8 cellular contexts compared by ENCODE assay signal in the genomic region with DNA sequence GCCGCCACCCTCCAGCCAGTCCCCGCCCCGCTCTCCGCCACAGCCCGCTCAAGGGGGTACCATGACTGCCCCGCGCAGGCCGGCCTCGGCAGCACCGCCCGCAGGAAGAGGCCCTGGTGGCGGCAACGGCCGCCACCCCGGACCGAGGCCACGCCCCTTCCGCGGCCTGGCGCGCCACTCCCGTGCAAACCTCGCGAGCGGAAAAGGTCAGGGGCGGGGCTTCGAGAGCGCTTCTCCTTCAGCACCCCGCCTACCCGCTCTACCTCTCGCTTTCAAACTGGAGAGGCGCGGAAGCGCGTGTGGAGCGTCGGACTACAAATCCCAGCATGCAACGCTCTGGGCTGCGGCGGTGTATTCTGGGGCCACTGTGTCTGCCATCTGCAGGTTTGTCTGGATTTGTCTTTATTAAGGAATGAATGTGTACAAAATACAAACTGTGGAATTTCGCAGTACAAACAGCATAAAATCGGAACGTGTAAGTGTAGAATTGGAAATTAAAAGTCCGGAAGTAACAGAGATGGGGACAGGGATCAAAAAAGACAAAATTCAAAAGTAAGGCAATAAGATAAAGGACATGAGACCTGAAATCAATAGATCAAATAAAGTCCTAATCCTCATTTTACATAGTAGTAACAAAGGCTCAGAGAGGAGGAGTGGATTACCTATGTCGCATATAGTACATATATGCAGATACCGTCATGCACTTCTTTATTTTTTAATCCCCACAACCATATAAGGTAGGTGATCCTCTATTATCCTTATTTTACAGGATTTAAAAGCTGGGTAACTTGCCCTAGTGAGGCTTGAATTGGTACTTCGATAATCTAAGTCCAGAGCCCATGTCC. TPM values are rescaled to one million over a fixed set of nuclear protein-coding genes. Genes with fewer than 3 reads are reported as not detected.
DNase-seq lines count a peak whose midpoint lies in the region; ATAC-seq, FAIRE-seq and TF ChIP-seq lines count a peak whose summit lies in the region.

No MANE protein-coding gene starts in this region.

- TF ChIP-seq POLR2A in GM19099 (IDR thresholded peaks at IDR 0.05; ENCODE audit: extremely low read depth, insufficient read length, low read depth), result peak; percentile 12

- H3K4me1 ChIP-seq in keratinocyte (ENCODE audit: control insufficient read depth, extremely low read depth, insufficient read depth, low read length), result peaks cover 16% of the 10 kb centered on the region

- H3K4me3 ChIP-seq in keratinocyte (ENCODE audit: control insufficient read depth in 2 of 3, extremely low read depth in 1 of 3, insufficient read depth in 2 of 3, low read depth in 1 of 3, low read length in 3 of 3), result peak overlapping the region; percentile 50 to 97 (median 97)

- ATAC-seq in HG03432 (IDR thresholded peaks at IDR 0.05; ENCODE audit: unreplicated experiment), result peak; percentile 97

- no peaks in the 10 kb centered on the region for H3K9me3 ChIP-seq in keratinocyte (ENCODE audit: control insufficient read depth, low read depth, low read length)

- dilution Hi-C loops in keratinocyte (cut with MboI; ENCODE audit: extremely low pct_ligation_motif_present, low sequenced_read_pairs), result no loop called here

- TF ChIP-seq CTCF in keratinocyte (optimal IDR thresholded peaks at IDR 0.05 in 1 of 3, IDR thresholded peaks at IDR 0.05 in 1 of 3, conservative IDR thresholded peaks at IDR 0.05 in 1 of 3; ENCODE audit: extremely low read depth in 1 of 3, insufficient read depth in 2 of 3, low read length in 3 of 3), result peak; percentile 38 to 55 (median 41)

- no peaks in the 10 kb centered on the region for H3K27me3 ChIP-seq in keratinocyte (ENCODE audit: control insufficient read depth, extremely low read depth, insufficient read depth, low read length)

- peak overlapping the region; percentile 88 for H2AFZ ChIP-seq in keratinocyte (ENCODE audit: control insufficient read depth, low read length)

- no peaks in the 10 kb centered on the region for H3K9me1 ChIP-seq in keratinocyte (ENCODE audit: control insufficient read depth, extremely low read depth, insufficient read depth, low read length)

- H4K20me1 ChIP-seq in keratinocyte (ENCODE audit: control insufficient read depth, extremely low read depth, insufficient read depth, low read length), result peaks cover 5% of the 10 kb centered on the region

- peak overlapping the region; percentile 34 for H3K9ac ChIP-seq in keratinocyte (ENCODE audit: control insufficient read depth, extremely low read depth, insufficient read depth, low read length)

- peak; percentile 99 for DNase-seq in Ammon's horn (ENCODE audit: low spot score)
- DNase-seq in NCI-H446 treated with DMSO at 0.1 percent for 48 hours (lab: John Stamatoyannopoulos, UW), result peak; percentile 98
- peak; percentile 99 for DNase-seq in activated CD4-positive, CD25-positive, alpha-beta regulatory T cell treated with anti-CD3 and anti-CD28 coated beads, Interleukin-2, amount 50 U/mL, for 72 hours
- DNase-seq in cerebellar nuclear complex (lab: John Stamatoyannopoulos, UW), result peak; percentile 93 to 96
- DNase-seq in keratinocyte (ENCODE audit: low read depth, low spot score), result peak; percentile 82
- DNase-seq in stimulated activated CD4-positive, alpha-beta T cell treated with anti-CD3 and anti-CD28 coated beads, Interleukin-12 subunit alpha, Interleukin-12 subunit beta, amount 100 ng/mL, for 48 hours (ENCODE audit: low read depth in 2 of 3, low spot score in 1 of 3), result peak; percentile 96 to 99 (median 97)

- H3K4me2 ChIP-seq in keratinocyte (ENCODE audit: control insufficient read depth, extremely low read depth, insufficient read depth, low read depth, low read length), result peak overlapping the region; percentile 81

- peak; percentile 87 for FAIRE-seq in keratinocyte (lab: Jason Lieb, UNC)

- peaks cover 2 to 7% of the 10 kb centered on the region in 2 experiments for H3K36me3 ChIP-seq in keratinocyte (ENCODE audit: control insufficient read depth in 2 of 2, extremely low read depth in 1 of 2, insufficient read depth in 2 of 2, low read length in 2 of 2)

- peaks cover 42% of the 10 kb centered on the region for H3K79me2 ChIP-seq in keratinocyte (ENCODE audit: control insufficient read depth, insufficient read depth, low read length)

- peak overlapping the region; percentile 90 for H3K27ac ChIP-seq in keratinocyte (ENCODE audit: control insufficient read depth, insufficient read depth, low read length)

RNA-seq across cellular contexts. Expression of gene ADSS2, which starts 0.5 kb away (rescaled TPM):
- polyA plus RNA-seq in keratinocyte, result 26.0 to 53.5 TPM (median 30.0 TPM) in 3 replicates
- 46.3 TPM for polyA plus RNA-seq in keratinocyte (2011; ENCODE audit: low read depth)
- polyA plus RNA-seq in keratinocyte (2011; cell fraction: cytosol; rRNA removed), result 29.6 and 42.4 TPM in 2 replicates
- 22.5 and 36.5 TPM in 2 replicates for polyA plus RNA-seq in keratinocyte (2011; cell fraction: nucleus; rRNA removed)
- polyA plus RNA-seq in keratinocyte (2012; ENCODE audit: low replicate concordance), result 32.3 TPM in 2 replicates
- polyA minus RNA-seq in keratinocyte, result 2.1 to 21.5 TPM (median 9.4 TPM) in 3 replicates
- polyA minus RNA-seq in keratinocyte (2011; cell fraction: cytosol; rRNA and poly(A)+ RNA removed), result 22.6 TPM
- polyA minus RNA-seq in keratinocyte (2011; cell fraction: nucleus; rRNA and poly(A)+ RNA removed), result 20.2 and 27.1 TPM in 2 replicates

RNA-seq across cellular contexts. Expression of gene CATSPERE, which starts 8.9 kb away (rescaled TPM):
- polyA plus RNA-seq in keratinocyte, result 0.12 to 0.64 TPM (median 0.42 TPM) in 3 replicates
- polyA plus RNA-seq in keratinocyte (2011; ENCODE audit: low read depth), result not detected
- 0.06 and 0.32 TPM in 2 replicates for polyA plus RNA-seq in keratinocyte (2011; cell fraction: cytosol; rRNA removed)
- polyA plus RNA-seq in keratinocyte (2011; cell fraction: nucleus; rRNA removed), result 1.3 and 2.2 TPM in 2 replicates
- 0.22 and 0.27 TPM in 2 replicates for polyA plus RNA-seq in keratinocyte (2012; ENCODE audit: low replicate concordance)
- 0.56 to 2.6 TPM in 2 of 3 replicates, not detected in the other for polyA minus RNA-seq in keratinocyte
- not detected for polyA minus RNA-seq in keratinocyte (2011; cell fraction: cytosol; rRNA and poly(A)+ RNA removed)
- 1.1 and 3.0 TPM in 2 replicates for polyA minus RNA-seq in keratinocyte (2011; cell fraction: nucleus; rRNA and poly(A)+ RNA removed)

Comparison
In these comparisons a context has a peak if more than half of its experiments do, and no peak if none do; other contexts are left out.
1. Peak in every context shown above with its lines: DNase-seq, ATAC-seq, H3K4me3 ChIP-seq and H3K27ac ChIP-seq.